ENCODE assay signal across 23 cellular contexts in genomic region chr3:114973576-114973975, GRCh38.
"Had no signal": no experiment of that assay in that cellular context is flagged by ENCODE, and none has a peak within 500 bp of the region (broad histone marks: within the 10 kb centered on the region; RNA-seq: fewer than 3 reads in every experiment).

No MANE protein-coding gene starts in this region.

- H3K4me3 Mint-ChIP-seq: activated CD4-positive, alpha-beta T cell treated with anti-CD3 and anti-CD28 coated beads, Interleukin-2, amount 10 ng/mL, durations not matched to agents 24 days and 14 days; activated CD8-positive, alpha-beta T cell treated with anti-CD3 and anti-CD28 coated beads for 36 hours; activated naive CD4-positive, alpha-beta T cell treated with anti-CD3 and anti-CD28 coated beads, Interleukin-2, amount 10 ng/mL, durations not matched to agents 7 days and 5 days; activated naive CD8-positive, alpha-beta T cell treated with anti-CD3 and anti-CD28 coated beads, Interleukin-2, amount 50 U/mL, for 24 hours; activated T-cell treated with anti-CD3 and anti-CD28 coated beads, Interleukin-2, amount 50 U/mL, for 24 hours; neural crest cell; stimulated activated memory B cell treated with anti-CD40 and anti-IgM and Interleukin-4, amounts not matched to agents 10 μg/mL and 1 μg/mL and 100 μg/mL, for 72 hours had no signal

- H3K4me3 ChIP-seq: colonic mucosa, lower lobe of right lung, ovary, sigmoid colon, thyroid gland had no signal

- H3K27ac ChIP-seq: brain microvascular endothelial cell, colonic mucosa, foreskin keratinocyte, lower lobe of right lung, ovary, sigmoid colon had no signal

- ATAC-seq: activated naive CD8-positive, alpha-beta T cell treated with anti-CD3 and anti-CD28 coated beads, Interleukin-2, amount 50 U/mL, for 24 hours; foreskin keratinocyte; left cardiac atrium; lower lobe of right lung; stimulated activated memory B cell treated with anti-CD40 and anti-IgM and Interleukin-4, amounts not matched to agents 10 μg/mL and 1 μg/mL and 100 μg/mL, for 72 hours had no signal

- H3K4me1 Mint-ChIP-seq: activated CD4-positive, alpha-beta T cell treated with anti-CD3 and anti-CD28 coated beads, Interleukin-2, amount 10 ng/mL, durations not matched to agents 24 days and 14 days; activated naive CD4-positive, alpha-beta T cell treated with anti-CD3 and anti-CD28 coated beads, Interleukin-2, amount 10 ng/mL, durations not matched to agents 7 days and 5 days; activated naive CD8-positive, alpha-beta T cell treated with anti-CD3 and anti-CD28 coated beads, Interleukin-2, amount 50 U/mL, for 24 hours had no signal

- H3K9me3 ChIP-seq: colonic mucosa, lower lobe of right lung, ovary, sigmoid colon, thyroid gland had no signal

- H3K27ac Mint-ChIP-seq: activated CD4-positive, alpha-beta T cell treated with anti-CD3 and anti-CD28 coated beads, Interleukin-2, amount 10 ng/mL, durations not matched to agents 24 days and 14 days; activated CD8-positive, alpha-beta T cell treated with anti-CD3 and anti-CD28 coated beads for 36 hours; activated naive CD4-positive, alpha-beta T cell treated with anti-CD3 and anti-CD28 coated beads, Interleukin-2, amount 10 ng/mL, durations not matched to agents 7 days and 5 days; activated naive CD8-positive, alpha-beta T cell treated with anti-CD3 and anti-CD28 coated beads, Interleukin-2, amount 50 U/mL, for 24 hours; activated T-cell treated with anti-CD3 and anti-CD28 coated beads, Interleukin-2, amount 50 U/mL, for 24 hours; stimulated activated memory B cell treated with anti-CD40 and anti-IgM and Interleukin-4, amounts not matched to agents 10 μg/mL and 1 μg/mL and 100 μg/mL, for 72 hours had no signal

- DNase-seq: activated CD4-positive, alpha-beta T cell treated with anti-CD3 and anti-CD28 coated beads, Interleukin-2, amount 10 ng/mL, durations not matched to agents 24 days and 14 days; activated CD4-positive, CD25-positive, alpha-beta regulatory T cell; activated CD8-positive, alpha-beta T cell treated with anti-CD3 and anti-CD28 coated beads for 36 hours; activated effector memory CD4-positive, alpha-beta T cell treated with Interleukin-2 at 50 U/mL for 16 hours; activated naive CD4-positive, alpha-beta T cell treated with anti-CD3 and anti-CD28 coated beads, Interleukin-2, amount 10 ng/mL, durations not matched to agents 7 days and 5 days; activated naive CD8-positive, alpha-beta T cell treated with anti-CD3 and anti-CD28 coated beads, Interleukin-2, amount 50 U/mL, for 24 hours; activated T-cell treated with anti-CD3 and anti-CD28 coated beads, Interleukin-2, amount 50 U/mL, for 24 hours; anterior cingulate cortex; brain microvascular endothelial cell; central memory CD4-positive, alpha-beta T cell; colonic mucosa; foreskin keratinocyte; glutamatergic neuron; hippocampal formation; left cardiac atrium; lower lobe of right lung; ovary; sigmoid colon; stimulated activated CD4-positive, alpha-beta T cell treated with anti-CD3 and anti-CD28 coated beads, Interleukin-4, amount 100 ng/mL, for 4 hours; T1000; thyroid gland had no signal

- H3K36me3 Mint-ChIP-seq: activated naive CD4-positive, alpha-beta T cell treated with anti-CD3 and anti-CD28 coated beads, Interleukin-2, amount 10 ng/mL, durations not matched to agents 7 days and 5 days had no signal

- H3K4me1 ChIP-seq: colonic mucosa, foreskin keratinocyte, lower lobe of right lung had no signal

- H3K27me3 ChIP-seq: brain microvascular endothelial cell, colonic mucosa, foreskin keratinocyte, ovary, sigmoid colon, thyroid gland had no signal

- H3K27me3 Mint-ChIP-seq: activated CD4-positive, alpha-beta T cell treated with anti-CD3 and anti-CD28 coated beads, Interleukin-2, amount 10 ng/mL, durations not matched to agents 24 days and 14 days; activated CD8-positive, alpha-beta T cell treated with anti-CD3 and anti-CD28 coated beads for 36 hours; activated naive CD4-positive, alpha-beta T cell treated with anti-CD3 and anti-CD28 coated beads, Interleukin-2, amount 10 ng/mL, durations not matched to agents 7 days and 5 days; activated naive CD8-positive, alpha-beta T cell treated with anti-CD3 and anti-CD28 coated beads, Interleukin-2, amount 50 U/mL, for 24 hours; activated T-cell treated with anti-CD3 and anti-CD28 coated beads, Interleukin-2, amount 50 U/mL, for 24 hours; stimulated activated memory B cell treated with anti-CD40 and anti-IgM and Interleukin-4, amounts not matched to agents 10 μg/mL and 1 μg/mL and 100 μg/mL, for 72 hours had no signal

- H3K9me3 Mint-ChIP-seq: activated CD4-positive, alpha-beta T cell treated with anti-CD3 and anti-CD28 coated beads, Interleukin-2, amount 10 ng/mL, durations not matched to agents 24 days and 14 days; activated T-cell treated with anti-CD3 and anti-CD28 coated beads, Interleukin-2, amount 50 U/mL, for 24 hours; neural crest cell; stimulated activated memory B cell treated with anti-CD40 and anti-IgM and Interleukin-4, amounts not matched to agents 10 μg/mL and 1 μg/mL and 100 μg/mL, for 72 hours had no signal

- H3K36me3 ChIP-seq: brain microvascular endothelial cell, colonic mucosa, lower lobe of right lung, ovary, thyroid gland had no signal
